ENCODE assay signal across 10 cellular contexts in genomic region chr2:5695641-5696350, GRCh38. TPM values are rescaled to one million over a fixed set of nuclear protein-coding genes. Genes with fewer than 3 reads are reported as not detected.
A peak's percentile ranks its signal among the peaks of the same experiment; 100 is the strongest.
DNase-seq lines count a peak whose midpoint lies in the region; ATAC-seq and TF ChIP-seq lines count a peak whose summit lies in the region.
"Had no signal": no experiment of that assay in that cellular context is flagged by ENCODE, and none has a peak within 500 bp of the region (broad histone marks: within the 10 kb centered on the region; RNA-seq: fewer than 3 reads in every experiment).

No MANE protein-coding gene starts in this region.

- TF ChIP-seq POLR2A in Peyer's patch (IDR thresholded peaks at IDR 0.05): no peak

- H3K27me3 ChIP-seq in Peyer's patch: peaks cover 0 to 47% of the 10 kb centered on the region in 2 donors

- peaks cover 0 to 28% (median 0%) of the 10 kb centered on the region in 4 donors for H3K4me1 ChIP-seq in Peyer's patch

- no peaks in the 10 kb centered on the region for H3K36me3 ChIP-seq in Peyer's patch

- H3K36me3 Mint-ChIP-seq in stimulated activated effector memory CD8-positive, alpha-beta T cell treated with anti-CD3 and anti-CD28 coated beads, Interleukin-12 subunit alpha, Interleukin-12 subunit beta, amount 100 ng/mL, for 72 hours: no peaks in the 10 kb centered on the region

- H3K4me3 ChIP-seq in skeletal muscle cell (ENCODE audit: low read depth, low read length) (peak overlapping the region; percentile 77), Peyer's patch (peak overlapping the region in 2 of 4 donors; percentile 32 to 49)

- no peak for TF ChIP-seq CTCF in GM20000 (IDR thresholded peaks at IDR 0.05; ENCODE audit: extremely low read depth, missing control alignments)
- no peak for TF ChIP-seq CTCF in Peyer's patch (IDR thresholded peaks at IDR 0.05)

- H3K27ac Mint-ChIP-seq in stimulated activated effector memory CD8-positive, alpha-beta T cell treated with anti-CD3 and anti-CD28 coated beads, Interleukin-12 subunit alpha, Interleukin-12 subunit beta, amount 100 ng/mL, for 72 hours: no peak overlapping the region

- H3K27ac ChIP-seq in Peyer's patch: peak overlapping the region in 1 of 4 donors; percentile 60

- ATAC-seq in GM21528 (IDR thresholded peaks at IDR 0.05; ENCODE audit: low FRiP score, unreplicated experiment) (peak; percentile 49), HG03045 (IDR thresholded peaks at IDR 0.05; ENCODE audit: unreplicated experiment) (no peak)
- no peak for ATAC-seq in stimulated activated effector memory CD8-positive, alpha-beta T cell treated with anti-CD3 and anti-CD28 coated beads, Interleukin-12 subunit alpha, Interleukin-12 subunit beta, amount 100 ng/mL, for 72 hours

- DNase-seq in NCI-H2227 (lab: John Stamatoyannopoulos, UW; ENCODE audit: unreplicated experiment) (peak; percentile 66), fibroblast of the conjunctiva (ENCODE audit: low read depth) (peak; percentile 29), skeletal muscle cell (ENCODE audit: low read depth) (no peak), GM20000 (ENCODE audit: low spot score) (no peak), Peyer's patch (no peak)
- DNase-seq in stimulated activated effector memory CD8-positive, alpha-beta T cell treated with anti-CD3 and anti-CD28 coated beads, Interleukin-12 subunit alpha, Interleukin-12 subunit beta, amount 100 ng/mL, for 72 hours (ENCODE audit: low spot score in 2 of 2): no peak

- H3K9me3 Mint-ChIP-seq in stimulated activated effector memory CD8-positive, alpha-beta T cell treated with anti-CD3 and anti-CD28 coated beads, Interleukin-12 subunit alpha, Interleukin-12 subunit beta, amount 100 ng/mL, for 72 hours: peaks cover under 1% of the 10 kb centered on the region

- H3K4me3 Mint-ChIP-seq in stimulated activated effector memory CD8-positive, alpha-beta T cell treated with anti-CD3 and anti-CD28 coated beads, Interleukin-12 subunit alpha, Interleukin-12 subunit beta, amount 100 ng/mL, for 72 hours: no peak overlapping the region

- no peaks in the 10 kb centered on the region for H3K4me1 Mint-ChIP-seq in stimulated activated effector memory CD8-positive, alpha-beta T cell treated with anti-CD3 and anti-CD28 coated beads, Interleukin-12 subunit alpha, Interleukin-12 subunit beta, amount 100 ng/mL, for 72 hours

- peaks cover 0 to 9% (median 0%) of the 10 kb centered on the region in 4 donors for H3K9me3 ChIP-seq in Peyer's patch

RNA-seq across cellular contexts. Expression of gene SOX11, which starts 3.6 kb away (rescaled TPM):
- total RNA-seq in Peyer's patch: not detected
- total RNA-seq: M059J, subcutaneous adipose tissue had no signal

Comparison
In these comparisons a context has a peak if more than half of its experiments do, and no peak if none do; other contexts are left out.
1. DNase-seq: peak in NCI-H2227 (single experiment) and fibroblast of the conjunctiva (single experiment); none in skeletal muscle cell (single experiment), GM20000 (single experiment), stimulated activated effector memory CD8-positive, alpha-beta T cell treated with anti-CD3 and anti-CD28 coated beads, Interleukin-12 subunit alpha, Interleukin-12 subunit beta, amount 100 ng/mL, for 72 hours (0 of 2) and Peyer's patch (0 of 3).